In the genomic region with DNA sequence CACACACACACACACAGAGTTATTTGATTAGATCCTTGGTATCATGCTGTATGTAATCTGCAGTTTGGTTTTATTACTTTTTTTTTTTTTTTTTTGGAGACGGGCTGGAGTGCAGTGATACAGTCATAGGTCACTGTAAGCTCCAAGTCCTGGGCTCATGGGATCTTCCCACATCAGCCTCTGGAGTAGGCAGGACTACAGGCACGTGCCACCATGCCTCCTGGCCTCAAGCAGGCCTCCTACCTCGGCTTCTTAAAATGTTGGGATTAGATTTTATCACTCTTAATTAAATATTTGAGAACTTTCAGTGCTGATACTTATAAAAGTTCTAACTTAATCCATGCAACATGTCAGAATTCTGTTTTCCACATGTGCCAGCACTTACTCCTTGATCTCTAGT, we compare ENCODE assay signal across 19 cellular contexts. TPM values are rescaled to one million over a fixed set of nuclear protein-coding genes. Genes with fewer than 3 reads are reported as not detected.
DNase-seq lines count a peak whose midpoint lies in the region; ATAC-seq, FAIRE-seq and TF ChIP-seq lines count a peak whose summit lies in the region.
"Had no signal": no experiment of that assay in that cellular context is flagged by ENCODE, and none has a peak within 500 bp of the region (broad histone marks: within the 10 kb centered on the region; RNA-seq: fewer than 3 reads in every experiment).

No MANE protein-coding gene starts in this region.

- H3K27me3 ChIP-seq in GM23338 (ENCODE audit: insufficient read depth) (no peaks in the 10 kb centered on the region), endodermal cell (ENCODE audit: control insufficient read depth, insufficient read depth, low read length, poor library complexity, severe bottlenecking) (no peaks in the 10 kb centered on the region)

- peaks cover 87% of the 10 kb centered on the region for H3K36me3 Mint-ChIP-seq in GM23338 (ENCODE audit: low read depth)
- H3K36me3 Mint-ChIP-seq in endodermal cell (ENCODE audit: low read depth) = peaks cover 79% of the 10 kb centered on the region
- peaks cover 41% of the 10 kb centered on the region for H3K36me3 Mint-ChIP-seq in progenitor cell of endocrine pancreas (ENCODE audit: insufficient read depth)

- no peak overlapping the region for H3K27ac ChIP-seq in A549
- H3K27ac ChIP-seq in GM23338 (ENCODE audit: low read depth) = peak overlapping the region; percentile 40; the same call in 1 of the 2 replicates
- H3K27ac ChIP-seq in endodermal cell (ENCODE audit: low read depth, low read length) = no peak overlapping the region

- TF ChIP-seq POLR2A in A549 (IDR thresholded peaks at IDR 0.05; ENCODE audit: low read length) = no peak

- no peak overlapping the region for H2AFZ ChIP-seq in GM23338

- H3K4me3 ChIP-seq in A549 = no peak overlapping the region
- no peak overlapping the region for H3K4me3 ChIP-seq in GM23338
- no peak overlapping the region for H3K4me3 ChIP-seq in endodermal cell (ENCODE audit: low read length)
- H3K4me3 ChIP-seq: GM12878, K562 had no signal

- CTCF ChIA-PET in A549 (lab: Yijun Ruan, JAX) = interaction anchor here (0.6 kb wide), 1 partner anchor 51 kb away, joined by 3 read pairs; no protein-coding TSS in a partner anchor

- FAIRE-seq in A549 (lab: Jason Lieb, UNC) = no peak
- FAIRE-seq: G401.6, GM12878, K562 had no signal

- peaks cover 79% of the 10 kb centered on the region for H3K36me3 ChIP-seq in GM23338 (ENCODE audit: insufficient read depth)
- peaks cover 95% of the 10 kb centered on the region for H3K36me3 ChIP-seq in endodermal cell (ENCODE audit: control insufficient read depth, insufficient read depth, low read length)

- ATAC-seq in A549 = peak; percentile 50 to 63; a peak in 4 of 6 replicates
- ATAC-seq in GM23338 = no peak
- ATAC-seq: GM12878, K562 had no signal

- no peaks in the 10 kb centered on the region for H3K9me2 ChIP-seq in GM23338 (ENCODE audit: insufficient read depth)

- POLR2A ChIA-PET in A549 (lab: Yijun Ruan, JAX) = interaction anchor here (0.7 kb wide), 1 partner anchor 403 kb away, joined by 7 read pairs; no protein-coding TSS in a partner anchor

- H3K27me3 Mint-ChIP-seq in GM23338 (ENCODE audit: insufficient read depth, low read depth, poor library complexity) (no peaks in the 10 kb centered on the region), endodermal cell (ENCODE audit: insufficient read depth) (no peaks in the 10 kb centered on the region), progenitor cell of endocrine pancreas (no peaks in the 10 kb centered on the region)

- no peak overlapping the region for H3K4me3 Mint-ChIP-seq in GM23338
- H3K4me3 Mint-ChIP-seq in endodermal cell = no peak overlapping the region
- no peak overlapping the region for H3K4me3 Mint-ChIP-seq in progenitor cell of endocrine pancreas (ENCODE audit: low read depth)

- no peak overlapping the region for H3K9ac ChIP-seq in endodermal cell (ENCODE audit: extremely low read depth, low read length, poor library complexity, severe bottlenecking)

- TF ChIP-seq EP300 in A549 (IDR thresholded peaks at IDR 0.05) = no peak

- no peaks in the 10 kb centered on the region for H3K9me3 ChIP-seq in A549
- H3K9me3 ChIP-seq in endodermal cell (ENCODE audit: control insufficient read depth, low read length) = no peaks in the 10 kb centered on the region

- H3K9me3 Mint-ChIP-seq in GM23338 (no peaks in the 10 kb centered on the region), endodermal cell (no peaks in the 10 kb centered on the region), progenitor cell of endocrine pancreas (ENCODE audit: low read depth) (no peaks in the 10 kb centered on the region)

- no peak overlapping the region for H3K27ac Mint-ChIP-seq in GM23338
- peak overlapping the region; percentile 17 for H3K27ac Mint-ChIP-seq in endodermal cell
- H3K27ac Mint-ChIP-seq in progenitor cell of endocrine pancreas = peak overlapping the region; percentile 30

- peaks cover 13% of the 10 kb centered on the region; the same call in 1 of the 2 replicates for H3F3A ChIP-seq in GM23338 (replicated peaks; ENCODE audit: low read depth)

- H3K4me2 ChIP-seq in A549 = no peak overlapping the region
- H3K4me2 ChIP-seq in GM23338 = no peak overlapping the region

- H3K4me1 ChIP-seq in A549 (peaks cover 10% of the 10 kb centered on the region; the same call in 1 of the 3 replicates), GM23338 (ENCODE audit: insufficient read depth) (no peaks in the 10 kb centered on the region), endodermal cell (ENCODE audit: control insufficient read depth, insufficient read depth, low read length) (no peaks in the 10 kb centered on the region)

- H3K79me2 ChIP-seq in GM23338 (replicated peaks; ENCODE audit: insufficient read depth) = peaks cover 13% of the 10 kb centered on the region; the same call in 1 of the 2 replicates

- H3K4me1 Mint-ChIP-seq in GM23338 (no peaks in the 10 kb centered on the region), endodermal cell (no peaks in the 10 kb centered on the region), progenitor cell of endocrine pancreas (ENCODE audit: low read depth) (no peaks in the 10 kb centered on the region)

- TF ChIP-seq CTCF in A549 (IDR thresholded peaks at IDR 0.05) = no peak
- TF ChIP-seq CTCF in GM23338 (conservative IDR thresholded peaks at IDR 0.05; ENCODE audit: low read depth in 2 of 2) = no peak
- no peak for TF ChIP-seq CTCF in endodermal cell (conservative IDR thresholded peaks at IDR 0.05)
- TF ChIP-seq CTCF in progenitor cell of endocrine pancreas (IDR thresholded peaks at IDR 0.05; ENCODE audit: unreplicated experiment) = no peak
- TF ChIP-seq CTCF in GM10266 (IDR thresholded peaks at IDR 0.05; ENCODE audit: control insufficient read depth, insufficient read depth, low read depth, missing control alignments) = no peak

- 74% methylated on average over 3 of the region's 3 CpGs for whole genome bisulfite sequencing in A549 (ENCODE audit: missing lambda C conversion rate)
- WGBS in endodermal cell (ENCODE audit: insufficient coverage in 1 of 2, insufficient read length in 1 of 2), 2 experiments = 100% methylated on average over 1 of the region's 3 CpGs; no CpG with 5 or more reads in 1 of the 2 experiments

- DNase-seq in A549 (ENCODE audit: low read depth in 1 of 2, low spot score in 1 of 2) (peak in 1 of 2 experiments; percentile 5), GM23338 (ENCODE audit: low spot score) (no peak), endodermal cell (no peak), progenitor cell of endocrine pancreas (ENCODE audit: low spot score, unreplicated experiment) (no peak), islet precursor cell (no peak), GM10266 (ENCODE audit: extremely low spot score) (no peak)
- DNase-seq in activated CD4-positive, CD25-positive, alpha-beta regulatory T cell (lab: John Stamatoyannopoulos, UW) = no peak
- DNase-seq: ACHN, C1 segment of cervical spinal cord, DND-41, NCI-H1105 treated with DMSO at 0.1 percent for 48 hours, NCI-H1694, NCI-H2107, NCI-H510A treated with DMSO at 0.1 percent for 48 hours, RPMI8226, SHP77 treated with DMSO at 0.1 percent for 48 hours had no signal

- peaks cover 6% of the 10 kb centered on the region; the same call in 1 of the 2 replicates for H4K20me1 ChIP-seq in GM23338 (replicated peaks; ENCODE audit: insufficient read depth)

- no peak for TF ChIP-seq RAD21 in A549 (conservative IDR thresholded peaks at IDR 0.05 in 1 of 2, IDR thresholded peaks at IDR 0.05 in 1 of 2)

TF ChIP-seq in A549, 52 proteins besides CTCF, POLR2A, EP300 and RAD21 (continues in another document):
- TF ChIP-seq NR3C1 (IDR thresholded peaks at IDR 0.05) (no peak), RFX5 (IDR thresholded peaks at IDR 0.05) (no peak)
- TF ChIP-seq, protein P1, sequence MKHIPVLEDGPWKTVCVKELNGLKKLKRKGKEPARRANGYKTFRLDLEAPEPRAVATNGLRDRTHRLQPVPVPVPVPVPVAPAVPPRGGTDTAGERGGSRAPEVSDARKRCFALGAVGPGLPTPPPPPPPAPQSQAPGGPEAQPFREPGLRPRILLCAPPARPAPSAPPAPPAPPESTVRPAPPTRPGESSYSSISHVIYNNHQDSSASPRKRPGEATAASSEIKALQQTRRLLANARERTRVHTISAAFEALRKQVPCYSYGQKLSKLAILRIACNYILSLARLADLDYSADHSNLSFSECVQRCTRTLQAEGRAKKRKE (CRISPR knock-in tag; IDR thresholded peaks at IDR 0.05; ENCODE audit: low read depth) = no peak

TF ChIP-seq in GM23338, 12 proteins besides CTCF, POLR2A, EP300 and RAD21 (continues in another document):
- TF ChIP-seq JUNB (IDR thresholded peaks at IDR 0.05; ENCODE audit: unreplicated experiment) (no peak), NANOG (IDR thresholded peaks at IDR 0.05; ENCODE audit: borderline replicate concordance) (no peak)

RNA-seq across cellular contexts. Expression of a gene that starts 31.3 kb away (rescaled TPM):
- polyA plus RNA-seq in A549 (2011; rRNA removed) = 21.6 and 53.0 TPM in 2 replicates
- 6.9 and 8.0 TPM in 2 replicates for polyA plus RNA-seq in A549 (2012; cell fraction: cytosol; rRNA removed)
- 6.4 and 23.2 TPM in 2 replicates for polyA plus RNA-seq in A549 (2012; cell fraction: nucleus; rRNA removed)
- polyA plus RNA-seq in A549 (2017; fragmentation: RNase III; extraction: RNeasy Plus Mini Kit Qiagen cat#74134 plus additional on column Dnase treatment) = 37.7 to 38.1 TPM (median 38.0 TPM) in 3 replicates
- 63.6 and 70.5 TPM in 2 replicates for polyA minus RNA-seq in A549 (2011; rRNA and poly(A)+ RNA removed)
- 35.7 and 38.7 TPM in 2 replicates for total RNA-seq in GM23338 (2014; rRNA removed; shearing (Covaris generic))
- polyA plus RNA-seq in GM23338 (2016; fragmentation: Nextera tagmentation; extraction: Ambion mirVana) = 12.6 and 14.6 TPM in 2 replicates
- total RNA-seq in endodermal cell = 10 to 100 TPM; 45.7 to 49.9 TPM
- 55.6 TPM for polyA plus RNA-seq in endodermal cell (2013, experiment 1 of 2)
- 59.7 TPM for polyA plus RNA-seq in endodermal cell (2013, experiment 2 of 2)
- total RNA-seq in progenitor cell of endocrine pancreas = 61.7 and 62.8 TPM in 2 replicates

RNA-seq across cellular contexts. Expression of a gene that starts 46.7 kb away (rescaled TPM):
- polyA plus RNA-seq in A549 (2011; rRNA removed) (58.2 and 65.1 TPM in 2 replicates), A549 (2017; fragmentation: RNase III; extraction: RNeasy Plus Mini Kit Qiagen cat#74134 plus additional on column Dnase treatment) (73.1 to 87.2 TPM (median 87.0 TPM) in 3 replicates), GM23338 (2016; fragmentation: Nextera tagmentation; extraction: Ambion mirVana) (180 and 204 TPM in 2 replicates)
- 10.2 and 11.5 TPM in 2 replicates for polyA plus RNA-seq in A549 (2012; cell fraction: cytosol; rRNA removed)
- 20.6 and 26.4 TPM in 2 replicates for polyA plus RNA-seq in A549 (2012; cell fraction: nucleus; rRNA removed)
- polyA minus RNA-seq in A549 (2011; rRNA and poly(A)+ RNA removed) = 24.1 and 27.7 TPM in 2 replicates
- total RNA-seq in GM23338 (2014; rRNA removed; shearing (Covaris generic)) = 107 and 120 TPM in 2 replicates
- total RNA-seq in endodermal cell (100 to 1,000 TPM; 132 to 164 TPM), progenitor cell of endocrine pancreas (133 and 135 TPM in 2 replicates)
- polyA plus RNA-seq in endodermal cell (2013, experiment 1 of 2) = 120 TPM
- polyA plus RNA-seq in endodermal cell (2013, experiment 2 of 2) = 102 TPM
